20 cellular contexts compared by ENCODE assay signal in genomic region chrX:150298841-150299551, GRCh38.
"Had no signal": no experiment of that assay in that cellular context is flagged by ENCODE, and none has a peak within 500 bp of the region (broad histone marks: within the 10 kb centered on the region; RNA-seq: fewer than 3 reads in every experiment).

No MANE protein-coding gene starts in this region.

- H3K4me3 ChIP-seq: colonic mucosa, gastrocnemius medialis, mucosa of descending colon, transverse colon, vagina had no signal

- H3K27ac ChIP-seq: colonic mucosa, gastrocnemius medialis, transverse colon, vagina had no signal

- H3K4me1 ChIP-seq: colonic mucosa, gastrocnemius medialis, transverse colon, vagina had no signal

- H3K36me3 ChIP-seq: colonic mucosa, gastrocnemius medialis, transverse colon, vagina had no signal

- ATAC-seq: activated CD8-positive, alpha-beta memory T cell treated with anti-CD3 and anti-CD28 coated beads, Interleukin-2, amount 10 ng/mL, durations not matched to agents 7 days and 5 days; gastrocnemius medialis; left ventricle myocardium superior; mucosa of descending colon; stimulated activated naive CD8-positive, alpha-beta T cell treated with anti-CD3 and anti-CD28 coated beads, Interleukin-15, Interleukin-2, amounts not matched to agents 100 U/mL and 50 U/mL, for 24 hours had no signal

- H3K9me3 ChIP-seq: colonic mucosa, gastrocnemius medialis, mucosa of descending colon, transverse colon, vagina had no signal

- H3K27me3 ChIP-seq: colonic mucosa, gastrocnemius medialis, transverse colon, vagina had no signal

- DNase-seq: activated CD4-positive, alpha-beta memory T cell treated with anti-CD3 and anti-CD28 coated beads, Interleukin-2, amount 10 ng/mL, durations not matched to agents 7 days and 5 days; activated CD4-positive, alpha-beta T cell treated with anti-CD3 and anti-CD28 coated beads for 48 hours; activated CD4-positive, CD25-positive, alpha-beta regulatory T cell; activated CD8-positive, alpha-beta memory T cell treated with anti-CD3 and anti-CD28 coated beads, Interleukin-2, amount 10 ng/mL, durations not matched to agents 7 days and 5 days; amygdala; caudate nucleus; colonic mucosa; erythroblast; gastrocnemius medialis; head of caudate nucleus; kidney glomerular epithelial cell; left ventricle myocardium superior; mucosa of descending colon; naive B cell; stimulated activated CD4-positive, alpha-beta T cell treated with anti-CD3 and anti-CD28 coated beads, Interleukin-2, amount 100 ng/mL, for 24 hours; stimulated activated naive CD8-positive, alpha-beta T cell treated with anti-CD3 and anti-CD28 coated beads, Interleukin-15, Interleukin-2, amounts not matched to agents 100 U/mL and 50 U/mL, for 24 hours; T-helper 9 cell; transverse colon had no signal

- FAIRE-seq: endometrium had no signal
